ENCODE assay signal across 8 cellular contexts in the genomic region with DNA sequence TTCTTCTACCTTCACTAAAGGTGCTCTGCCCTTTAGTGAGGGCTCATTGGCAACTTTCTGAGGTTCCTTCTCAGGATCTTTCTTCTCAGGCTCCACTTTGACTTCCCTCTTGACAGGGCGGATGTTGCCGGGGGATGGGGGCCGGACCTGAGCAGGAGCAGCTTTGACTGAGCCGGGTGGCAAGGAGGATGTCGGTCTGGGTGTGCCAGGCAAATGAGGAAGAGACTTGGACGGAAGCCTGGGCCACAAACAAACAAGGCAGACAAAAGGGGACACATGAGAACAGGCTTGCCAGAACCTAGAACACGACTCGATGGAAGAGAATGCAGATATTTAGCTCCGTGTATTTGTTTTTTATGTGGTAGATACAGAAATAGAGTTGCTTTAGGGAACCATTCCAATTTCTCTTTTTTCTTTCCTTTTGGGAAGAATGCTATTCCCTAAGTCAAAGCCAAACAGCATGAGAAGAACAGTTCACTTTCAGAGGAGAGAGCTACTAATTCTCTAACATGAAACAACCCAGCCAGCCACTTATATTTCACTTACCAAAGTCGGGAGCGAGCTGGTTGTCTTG.
DNase-seq lines count a peak whose midpoint lies in the region; ATAC-seq lines count a peak whose summit lies in the region.

No MANE protein-coding gene starts in this region.

- H3K27ac ChIP-seq in caudate nucleus (ENCODE audit: low read depth, low read length) = peak overlapping the region; percentile 71

- ATAC-seq in GM21390 (IDR thresholded peaks at IDR 0.05; ENCODE audit: unreplicated experiment) (no peak), GM18873 (IDR thresholded peaks at IDR 0.05; ENCODE audit: low FRiP score, unreplicated experiment) (no peak)

- DNase-seq in COLO668 (lab: John Stamatoyannopoulos, UW; ENCODE audit: unreplicated experiment) = peak; percentile 22
- DNase-seq in NCI-H2029 (lab: John Stamatoyannopoulos, UW) = peak; percentile 68
- DNase-seq in caudate nucleus (lab: John Stamatoyannopoulos, UW) = peak in 30 of 61 donors; percentile 9 to 59 (median 29)
- DNase-seq in nucleus accumbens (lab: John Stamatoyannopoulos, UW) = peak in 36 of 56 donors; percentile 6 to 74 (median 34)
- no peak for DNase-seq in NCI-H226
- no peak for DNase-seq in NCI-H345 treated with DMSO at 0.1 percent for 48 hours (lab: John Stamatoyannopoulos, UW; ENCODE audit: unreplicated experiment)

Comparison
In these comparisons a context has a peak if more than half of its experiments do, and no peak if none do; other contexts are left out.
1. DNase-seq: peak in COLO668 (single experiment), NCI-H2029 (single experiment) and nucleus accumbens (36 of 56); none in NCI-H226 (single experiment) and NCI-H345 treated with DMSO at 0.1 percent for 48 hours (single experiment).